24 cellular contexts compared by ENCODE assay signal in the genomic region with DNA sequence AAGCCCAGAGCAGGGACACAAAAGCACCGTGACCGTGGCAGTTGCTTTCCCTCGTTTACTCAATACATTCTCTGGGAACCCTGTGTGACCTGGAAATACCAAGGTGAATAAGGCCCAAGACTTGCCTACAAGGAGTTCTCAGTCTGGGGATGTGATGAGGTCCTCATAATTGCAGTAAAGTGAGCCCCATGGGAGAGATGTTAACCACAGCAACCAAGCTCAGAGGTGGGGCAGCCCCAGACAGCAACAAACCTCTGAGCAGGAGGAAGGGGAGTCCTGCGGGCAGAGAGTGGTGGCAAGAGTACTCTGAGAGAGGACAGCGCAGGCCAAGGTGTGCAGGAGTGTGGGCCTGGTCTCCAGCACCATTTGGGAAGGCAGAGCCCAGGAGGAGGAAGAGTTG.
A peak's percentile ranks its signal among the peaks of the same experiment; 100 is the strongest.
DNase-seq lines count a peak whose midpoint lies in the region; ATAC-seq and TF ChIP-seq lines count a peak whose summit lies in the region.
"Had no signal": no experiment of that assay in that cellular context is flagged by ENCODE, and none has a peak within 500 bp of the region (broad histone marks: within the 10 kb centered on the region; RNA-seq: fewer than 3 reads in every experiment).

No MANE protein-coding gene starts in this region.

- 90 to 93% methylated on average over 4 to 5 of the region's 5 CpGs for WGBS in esophagus squamous epithelium, 2 donors

- intact Hi-C loops in esophagus squamous epithelium (cut with DNase I): no loop called here

- TF ChIP-seq POLR2A in esophagus squamous epithelium (IDR thresholded peaks at IDR 0.05): no peak

- no peaks in the 10 kb centered on the region for H3K9me3 ChIP-seq in esophagus squamous epithelium
- H3K9me3 ChIP-seq: gastrocnemius medialis, MG63, spleen had no signal

- H3K4me1 ChIP-seq in esophagus squamous epithelium: no peaks in the 10 kb centered on the region
- H3K4me1 ChIP-seq: spleen had no signal

- peak; percentile 63 for ATAC-seq in GM19463 (IDR thresholded peaks at IDR 0.05; ENCODE audit: unreplicated experiment)
- ATAC-seq in HG02885 (IDR thresholded peaks at IDR 0.05; ENCODE audit: poor library complexity, unreplicated experiment): peak; percentile 75
- ATAC-seq in HG02763 (IDR thresholded peaks at IDR 0.05; ENCODE audit: unreplicated experiment): no peak
- ATAC-seq: PC-3 had no signal

- no peak overlapping the region for H3K27ac ChIP-seq in esophagus squamous epithelium
- H3K27ac ChIP-seq: gastrocnemius medialis, HL-60, spleen had no signal

- TF ChIP-seq CTCF in GM12865 (IDR thresholded peaks at IDR 0.05; ENCODE audit: insufficient read depth, low read depth, low read length, missing control alignments) (no peak), esophagus squamous epithelium (IDR thresholded peaks at IDR 0.05) (no peak)

- DNase-seq in GM12865 (ENCODE audit: low read depth): peak; percentile 18
- peak; percentile 37 for DNase-seq in ecto neural progenitor cell (ENCODE audit: low spot score)
- no peak for DNase-seq in NCI-H774 (lab: John Stamatoyannopoulos, UW)
- no peak for DNase-seq in SKM-1 (lab: John Stamatoyannopoulos, UW; ENCODE audit: unreplicated experiment)
- no peak for DNase-seq in esophagus squamous epithelium (lab: John Stamatoyannopoulos, UW)
- DNase-seq: activated CD4-positive, CD25-positive, alpha-beta regulatory T cell treated with anti-CD3 and anti-CD28 coated beads, Interleukin-2, amount 50 U/mL, for 72 hours; activated naive CD4-positive, alpha-beta T cell treated with anti-CD3 and anti-CD28 coated beads, Interleukin-2, amount 50 U/mL, for 16 hours; Calu3; effector CD4-positive, alpha-beta T cell; erythroblast; gastrocnemius medialis; kidney; NCI-H146; NCI-H2171 treated with DMSO at 0.1 percent for 48 hours; NCI-H748 treated with DMSO at 0.1 percent for 48 hours; PC-3; SHP77 treated with DMSO at 0.1 percent for 48 hours; spleen had no signal

- no peaks in the 10 kb centered on the region for H3K27me3 ChIP-seq in esophagus squamous epithelium
- H3K27me3 ChIP-seq: gastrocnemius medialis, MG63, spleen had no signal

- no peaks in the 10 kb centered on the region for H3K36me3 ChIP-seq in esophagus squamous epithelium
- H3K36me3 ChIP-seq: gastrocnemius medialis, MG63, spleen had no signal

- H3K4me3 ChIP-seq in GM12865 (ENCODE audit: low read depth, low read length): no peak overlapping the region
- H3K4me3 ChIP-seq in esophagus squamous epithelium: no peak overlapping the region
- H3K4me3 ChIP-seq: gastrocnemius medialis, lung, MG63, spleen had no signal

Comparison
In these comparisons a context has a peak if more than half of its experiments do, and no peak if none do; other contexts are left out.
1. DNase-seq: peak in GM12865 (single experiment) and ecto neural progenitor cell (single experiment); none in NCI-H774 (single experiment), SKM-1 (single experiment) and esophagus squamous epithelium (single experiment).